Comparison of ENCODE assay signal across 9 cellular contexts in genomic region chr12:123714302-123714627, GRCh38. TPM values are rescaled to one million over a fixed set of nuclear protein-coding genes. Genes with fewer than 3 reads are reported as not detected.
DNase-seq lines count a peak whose midpoint lies in the region; ATAC-seq and FAIRE-seq lines count a peak whose summit lies in the region.
"Had no signal": no experiment of that assay in that cellular context is flagged by ENCODE, and none has a peak within 500 bp of the region (broad histone marks: within the 10 kb centered on the region; RNA-seq: fewer than 3 reads in every experiment).

No MANE protein-coding gene starts in this region.

- no peaks in the 10 kb centered on the region for H3K27me3 ChIP-seq in CD4-positive, CD25-positive, alpha-beta regulatory T cell (ENCODE audit: control insufficient read depth, insufficient read depth, low read length)

- peak overlapping the region; percentile 85 to 92 (median 88) for H3K4me3 Mint-ChIP-seq in CD4-positive, CD25-positive, alpha-beta regulatory T cell
- H3K4me3 Mint-ChIP-seq in activated CD4-positive, alpha-beta memory T cell treated with anti-CD3 and anti-CD28 coated beads for 36 hours: peak overlapping the region; percentile 85
- peak overlapping the region; percentile 84 to 97 (median 94) for H3K4me3 Mint-ChIP-seq in naive B cell

- peaks cover 6% of the 10 kb centered on the region for H3K27me3 Mint-ChIP-seq in CD4-positive, CD25-positive, alpha-beta regulatory T cell
- no peaks in the 10 kb centered on the region for H3K27me3 Mint-ChIP-seq in activated CD4-positive, alpha-beta memory T cell treated with anti-CD3 and anti-CD28 coated beads for 36 hours
- H3K27me3 Mint-ChIP-seq in naive B cell: no peaks in the 10 kb centered on the region

- H3K4me1 ChIP-seq in CD4-positive, CD25-positive, alpha-beta regulatory T cell (ENCODE audit: control insufficient read depth, insufficient read depth, low read length, poor library complexity, severe bottlenecking): peaks cover 28% of the 10 kb centered on the region

- H3K36me3 ChIP-seq in CD4-positive, CD25-positive, alpha-beta regulatory T cell (ENCODE audit: control insufficient read depth, insufficient read depth, low read length): peaks cover 3% of the 10 kb centered on the region

- ATAC-seq in CD4-positive, CD25-positive, alpha-beta regulatory T cell (ENCODE audit: low read depth in 2 of 2): no peak
- ATAC-seq in GM21515 (IDR thresholded peaks at IDR 0.05; ENCODE audit: unreplicated experiment) (peak; percentile 16), naive B cell (ENCODE audit: low read depth in 2 of 2) (no peak), GM18870 (IDR thresholded peaks at IDR 0.05; ENCODE audit: unreplicated experiment) (no peak)

- H3K4me1 Mint-ChIP-seq in CD4-positive, CD25-positive, alpha-beta regulatory T cell: peaks cover 18 to 44% (median 29%) of the 10 kb centered on the region in 4 donors
- peaks cover 49% of the 10 kb centered on the region for H3K4me1 Mint-ChIP-seq in activated CD4-positive, alpha-beta memory T cell treated with anti-CD3 and anti-CD28 coated beads for 36 hours (ENCODE audit: low read depth)
- peaks cover 23 to 41% (median 40%) of the 10 kb centered on the region in 3 donors for H3K4me1 Mint-ChIP-seq in naive B cell

- no peak for DNase-seq in CD4-positive, CD25-positive, alpha-beta regulatory T cell
- peak; percentile 82 for DNase-seq in activated CD4-positive, alpha-beta memory T cell treated with anti-CD3 and anti-CD28 coated beads for 36 hours
- DNase-seq in naive B cell (no peak), NCI-H345 (lab: John Stamatoyannopoulos, UW) (no peak), urothelium cell line (ENCODE audit: low spot score) (no peak), COLO668 (lab: John Stamatoyannopoulos, UW; ENCODE audit: unreplicated experiment) (no peak)
- DNase-seq: NCI-H2227 treated with DMSO at 0.1 percent for 48 hours had no signal

- peak overlapping the region; percentile 84 for H3K4me3 ChIP-seq in CD4-positive, CD25-positive, alpha-beta regulatory T cell (ENCODE audit: low read depth, low read length)

- no peak for FAIRE-seq in urothelium cell line (lab: Jason Lieb, UNC)

- H3K9me3 ChIP-seq in CD4-positive, CD25-positive, alpha-beta regulatory T cell (ENCODE audit: control insufficient read depth in 2 of 2, low read length in 2 of 2): no peaks in the 10 kb centered on the region

- H3K9me3 Mint-ChIP-seq in CD4-positive, CD25-positive, alpha-beta regulatory T cell: no peaks in the 10 kb centered on the region
- no peaks in the 10 kb centered on the region for H3K9me3 Mint-ChIP-seq in activated CD4-positive, alpha-beta memory T cell treated with anti-CD3 and anti-CD28 coated beads for 36 hours
- no peaks in the 10 kb centered on the region for H3K9me3 Mint-ChIP-seq in naive B cell

- intact Hi-C loops in activated CD4-positive, alpha-beta memory T cell treated with anti-CD3 and anti-CD28 coated beads for 36 hours (cut with micrococcal nuclease): loop anchor here (1.0 to 10.0 kb wide), 10 partner anchors 12 to 1207 kb away; partner anchors contain the start of genes RILPL2 and SBNO1

- POLR2A ChIA-PET in activated CD4-positive, alpha-beta memory T cell treated with anti-CD3 and anti-CD28 coated beads for 36 hours (lab: Charles Lee): interaction anchor here (0.9 to 2.3 kb wide), 12 partner anchors 10 to 481 kb away, joined by 3 to 10 read pairs (median 4); partner anchors contain the start of genes GTF2H3, MPHOSPH9, MTRFR and SBNO1

- peak overlapping the region; percentile 78 to 85 (median 81) for H3K27ac Mint-ChIP-seq in CD4-positive, CD25-positive, alpha-beta regulatory T cell
- peak overlapping the region; percentile 89 for H3K27ac Mint-ChIP-seq in activated CD4-positive, alpha-beta memory T cell treated with anti-CD3 and anti-CD28 coated beads for 36 hours
- H3K27ac Mint-ChIP-seq in naive B cell: peak overlapping the region in 4 of 6 donors; percentile 36 to 90 (median 50)

- H3K36me3 Mint-ChIP-seq in CD4-positive, CD25-positive, alpha-beta regulatory T cell: no peaks in the 10 kb centered on the region
- peaks cover 10% of the 10 kb centered on the region for H3K36me3 Mint-ChIP-seq in activated CD4-positive, alpha-beta memory T cell treated with anti-CD3 and anti-CD28 coated beads for 36 hours
- no peaks in the 10 kb centered on the region for H3K36me3 Mint-ChIP-seq in naive B cell

- no peak overlapping the region for H3K27ac ChIP-seq in CD4-positive, CD25-positive, alpha-beta regulatory T cell (ENCODE audit: insufficient read depth, low read length, poor library complexity, severe bottlenecking)

- CTCF ChIA-PET in activated CD4-positive, alpha-beta memory T cell treated with anti-CD3 and anti-CD28 coated beads for 36 hours (lab: Charles Lee): interaction anchor here (0.6 to 2.0 kb wide), 5 partner anchors 10 to 563 kb away, joined by 3 to 5 read pairs (median 4); partner anchors contain the start of genes EIF2B1 and GTF2H3

RNA-seq across cellular contexts. Expression of gene ATP6V0A2, which starts 2.1 kb away (rescaled TPM):
- total RNA-seq in CD4-positive, CD25-positive, alpha-beta regulatory T cell: 36.0 TPM
- 10 to 100 TPM; 20.3 to 27.2 (median 27.0) TPM for polyA plus RNA-seq in CD4-positive, CD25-positive, alpha-beta regulatory T cell
- total RNA-seq in activated CD4-positive, alpha-beta memory T cell treated with anti-CD3 and anti-CD28 coated beads for 36 hours: 10 to 100 TPM; 82.3 to 83.4 TPM
- polyA plus RNA-seq in naive B cell (ENCODE audit: low read depth in 6 of 6): 10 to 100 TPM in 5 of 6 donors, 1 to 10 TPM in 1; 6.6 to 21.4 (median 18.8) TPM

RNA-seq across cellular contexts. Expression of gene TCTN2, which starts 43.4 kb away (rescaled TPM):
- total RNA-seq in CD4-positive, CD25-positive, alpha-beta regulatory T cell: 3.7 TPM
- 1 to 10 TPM in 2 of 4 donors, under 1 TPM in 2; 0.11 to 1.9 (median 1.2) TPM for polyA plus RNA-seq in CD4-positive, CD25-positive, alpha-beta regulatory T cell
- 1 to 10 TPM; 3.7 to 3.8 TPM for total RNA-seq in activated CD4-positive, alpha-beta memory T cell treated with anti-CD3 and anti-CD28 coated beads for 36 hours
- polyA plus RNA-seq in naive B cell (ENCODE audit: low read depth in 6 of 6): 1 to 10 TPM in 4 of 6 donors, under 1 TPM in 1, not detected in 1; 0.64 to 3.7 (median 1.5) TPM

RNA-seq across cellular contexts. Expression of gene DNAH10, which starts 47.8 kb away (rescaled TPM):
- total RNA-seq in CD4-positive, CD25-positive, alpha-beta regulatory T cell: 0.02 TPM
- under 1 TPM in 1 of 4 donors, not detected in 3; 0.07 TPM for polyA plus RNA-seq in CD4-positive, CD25-positive, alpha-beta regulatory T cell
- under 1 TPM; 0.10 to 0.19 TPM for total RNA-seq in activated CD4-positive, alpha-beta memory T cell treated with anti-CD3 and anti-CD28 coated beads for 36 hours
- polyA plus RNA-seq in naive B cell (ENCODE audit: low read depth in 6 of 6): under 1 TPM in 5 of 6 donors, not detected in 1; 0.03 to 0.33 (median 0.17) TPM
